ENCODE assay signal across 15 cellular contexts in the genomic region with DNA sequence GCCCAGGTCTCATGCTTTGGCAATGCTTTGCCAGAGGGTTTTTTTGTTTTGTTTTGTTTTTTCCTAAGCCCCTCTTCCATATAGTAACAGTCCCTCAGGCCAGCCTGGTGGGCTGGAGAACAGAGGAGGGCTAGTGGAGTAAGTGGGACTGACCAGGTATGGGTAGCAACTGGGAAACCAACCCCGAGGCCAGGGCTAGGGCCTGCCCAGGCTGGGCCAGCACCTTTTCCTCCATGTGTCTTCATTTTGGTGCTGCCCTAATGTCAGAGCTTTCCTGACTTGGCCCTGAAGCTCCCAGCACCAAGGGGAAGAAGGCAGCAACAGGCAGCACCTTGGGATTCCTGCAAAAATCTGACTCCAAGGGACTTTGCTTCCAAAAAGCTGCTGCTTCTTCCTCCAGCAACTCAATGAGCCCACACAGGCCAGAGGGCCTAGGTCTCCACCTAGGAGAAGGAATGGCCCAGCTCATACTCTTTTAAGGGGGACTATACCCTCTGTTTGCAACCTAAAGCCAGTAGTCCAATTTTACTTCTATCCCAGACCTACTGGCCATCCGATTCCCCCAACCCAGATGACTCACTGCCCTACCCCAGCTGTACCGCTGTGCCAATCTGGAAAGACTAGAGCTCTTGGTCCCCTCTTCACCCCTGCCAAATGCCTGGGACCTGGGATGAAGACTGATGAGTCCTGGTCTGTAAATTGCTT.
DNase-seq lines count a peak whose midpoint lies in the region; TF ChIP-seq lines count a peak whose summit lies in the region.
"Had no signal": no experiment of that assay in that cellular context is flagged by ENCODE, and none has a peak within 500 bp of the region (broad histone marks: within the 10 kb centered on the region; RNA-seq: fewer than 3 reads in every experiment).

No MANE protein-coding gene starts in this region.

- H3K4me3 Mint-ChIP-seq in endodermal cell: no peak overlapping the region
- H3K4me3 Mint-ChIP-seq: CD4-positive, alpha-beta T cell; GM23338 had no signal

- H3K9me3 Mint-ChIP-seq in endodermal cell: no peaks in the 10 kb centered on the region
- H3K9me3 Mint-ChIP-seq: CD4-positive, alpha-beta T cell; GM23338 had no signal

- TF ChIP-seq CTCF in endodermal cell (conservative IDR thresholded peaks at IDR 0.05): no peak
- no peak for TF ChIP-seq CTCF in suprapubic skin (IDR thresholded peaks at IDR 0.05)
- no peak for TF ChIP-seq CTCF in esophagus muscularis mucosa (IDR thresholded peaks at IDR 0.05)

- no peak for TF ChIP-seq POLR2A in suprapubic skin (IDR thresholded peaks at IDR 0.05)
- TF ChIP-seq POLR2A in esophagus muscularis mucosa (IDR thresholded peaks at IDR 0.05; ENCODE audit: low read depth): no peak

- no peaks in the 10 kb centered on the region for H3K36me3 Mint-ChIP-seq in endodermal cell (ENCODE audit: low read depth)

- WGBS in endodermal cell (ENCODE audit: insufficient coverage in 1 of 2, insufficient read length in 1 of 2), 2 experiments: 90 to 100% methylated on average over 2 to 3 of the region's 3 CpGs
- 72% methylated on average over 3 of the region's 3 CpGs for WGBS in suprapubic skin
- WGBS in esophagus muscularis mucosa: 96% methylated on average over 3 of the region's 3 CpGs

- peaks cover 29% of the 10 kb centered on the region for H3K4me1 Mint-ChIP-seq in endodermal cell

- H3K27me3 ChIP-seq in endodermal cell (ENCODE audit: control insufficient read depth, insufficient read depth, low read length, poor library complexity, severe bottlenecking) (peaks cover 96% of the 10 kb centered on the region), suprapubic skin (peaks cover 28% of the 10 kb centered on the region), esophagus muscularis mucosa (peaks cover 0 to 33% (median 5%) of the 10 kb centered on the region in 4 donors)

- H3K4me1 ChIP-seq in endodermal cell (ENCODE audit: control insufficient read depth, insufficient read depth, low read length) (peaks cover 27% of the 10 kb centered on the region), suprapubic skin (peaks cover 25% of the 10 kb centered on the region), esophagus muscularis mucosa (peaks cover 20 to 38% (median 31%) of the 10 kb centered on the region in 4 donors)

- peak; percentile 39 for DNase-seq in activated CD8-positive, alpha-beta memory T cell treated with anti-CD3 and anti-CD28 coated beads, Interleukin-2, amount 50 U/mL, for 48 hours
- DNase-seq in activated CD8-positive, alpha-beta memory T cell treated with anti-CD3 and anti-CD28 coated beads for 24 hours: no peak
- DNase-seq in endodermal cell (peak; percentile 24), mesenteric fat pad (ENCODE audit: low spot score) (peak; percentile 85), suprapubic skin (ENCODE audit: low spot score in 2 of 2) (peak; percentile 40 to 58), NCI-H2171 (lab: John Stamatoyannopoulos, UW) (no peak), esophagus muscularis mucosa (ENCODE audit: extremely low spot score) (no peak)
- DNase-seq: AML-193; Caco-2; CD4-positive, alpha-beta T cell; HCEC 1CT had no signal

- H3K36me3 ChIP-seq in endodermal cell (ENCODE audit: control insufficient read depth, insufficient read depth, low read length) (no peaks in the 10 kb centered on the region), suprapubic skin (no peaks in the 10 kb centered on the region), esophagus muscularis mucosa (no peaks in the 10 kb centered on the region)

- H3K27ac Mint-ChIP-seq in endodermal cell: no peak overlapping the region
- H3K27ac Mint-ChIP-seq: CD4-positive, alpha-beta T cell; GM23338 had no signal

- H3K9ac ChIP-seq in endodermal cell (ENCODE audit: extremely low read depth, low read length, poor library complexity, severe bottlenecking): no peak overlapping the region

- intact Hi-C loops in esophagus muscularis mucosa (cut with DNase I): no loop called here

- no peaks in the 10 kb centered on the region for H3K9me3 ChIP-seq in endodermal cell (ENCODE audit: control insufficient read depth, low read length)
- no peaks in the 10 kb centered on the region for H3K9me3 ChIP-seq in suprapubic skin
- no peaks in the 10 kb centered on the region for H3K9me3 ChIP-seq in esophagus muscularis mucosa
- H3K9me3 ChIP-seq: A549, Caco-2 had no signal

- TF ChIP-seq EP300 in suprapubic skin (IDR thresholded peaks at IDR 0.05): no peak
- no peak for TF ChIP-seq EP300 in esophagus muscularis mucosa (IDR thresholded peaks at IDR 0.05)

- H3K27me3 Mint-ChIP-seq in endodermal cell (ENCODE audit: insufficient read depth): peaks cover 83% of the 10 kb centered on the region

- no peak overlapping the region for H3K27ac ChIP-seq in endodermal cell (ENCODE audit: low read depth, low read length)
- H3K27ac ChIP-seq in suprapubic skin: no peak overlapping the region
- H3K27ac ChIP-seq in esophagus muscularis mucosa (replicated peaks in 1 of 4): no peak overlapping the region
- H3K27ac ChIP-seq: 22Rv1, A549, C4-2B had no signal

- H3K4me3 ChIP-seq in endodermal cell (ENCODE audit: low read length): no peak overlapping the region
- no peak overlapping the region for H3K4me3 ChIP-seq in suprapubic skin
- no peak overlapping the region for H3K4me3 ChIP-seq in esophagus muscularis mucosa
- H3K4me3 ChIP-seq: A549, GM23338 had no signal

Comparison
In these comparisons a context has a peak if more than half of its experiments do, and no peak if none do; other contexts are left out.
1. DNase-seq: peak in activated CD8-positive, alpha-beta memory T cell treated with anti-CD3 and anti-CD28 coated beads, Interleukin-2, amount 50 U/mL, for 48 hours (single experiment), endodermal cell (single experiment), mesenteric fat pad (single experiment) and suprapubic skin (2 of 2); none in activated CD8-positive, alpha-beta memory T cell treated with anti-CD3 and anti-CD28 coated beads for 24 hours (single experiment), NCI-H2171 (single experiment) and esophagus muscularis mucosa (single experiment).